ENCODE assay signal across 8 cellular contexts in the genomic region with DNA sequence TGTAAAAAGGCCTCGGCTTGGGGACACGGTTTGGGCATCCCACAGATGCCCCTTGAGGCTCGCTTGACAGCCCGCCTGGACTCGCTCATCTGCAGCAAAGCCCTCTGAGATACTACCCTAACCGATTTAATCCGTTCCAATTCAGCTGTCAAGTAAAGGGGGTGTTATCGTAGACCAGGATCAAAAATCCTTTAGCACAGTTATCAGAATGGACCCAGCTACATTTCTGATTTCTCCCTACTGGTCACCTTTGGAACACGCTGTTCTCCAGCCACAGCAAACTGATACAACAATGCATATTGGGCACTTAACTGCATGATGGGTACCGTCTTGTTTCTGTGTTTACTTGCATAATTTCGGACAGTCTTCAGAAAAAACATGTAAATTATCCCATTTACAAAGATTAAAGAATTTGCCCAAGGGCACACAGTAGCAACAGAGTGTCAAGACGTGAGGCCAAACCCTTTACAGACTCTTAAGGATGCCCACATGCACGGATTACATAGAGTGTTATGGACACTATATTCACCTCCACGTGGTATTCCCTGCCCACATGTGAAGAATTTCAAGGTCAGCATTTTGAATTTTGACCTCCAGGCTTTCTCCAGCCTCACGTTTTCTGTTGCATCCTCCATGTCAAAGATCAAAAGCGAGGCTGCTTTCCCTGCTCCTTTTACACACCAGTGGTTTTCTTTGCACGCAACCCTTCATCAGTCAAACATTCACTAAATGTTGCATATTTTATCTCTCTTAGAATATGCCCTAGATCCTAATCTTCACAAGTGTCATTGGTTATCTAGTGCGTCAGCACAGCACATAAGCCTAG. TPM values are rescaled to one million over a fixed set of nuclear protein-coding genes. Genes with fewer than 3 reads are reported as not detected.
DNase-seq lines count a peak whose midpoint lies in the region; ATAC-seq, FAIRE-seq and TF ChIP-seq lines count a peak whose summit lies in the region.

No MANE protein-coding gene starts in this region.

- peak; percentile 2 for DNase-seq in NCI-H146 (lab: John Stamatoyannopoulos, UW)
- no peak for DNase-seq in NCI-H146 treated with DMSO at 0.1 percent for 48 hours (lab: John Stamatoyannopoulos, UW; ENCODE audit: unreplicated experiment)
- DNase-seq in hepatocyte (ENCODE audit: low spot score) = no peak
- no peak for DNase-seq in small intestine
- DNase-seq in WERI-Rb-1 = no peak
- no peak for DNase-seq in NCI-H1436 (lab: John Stamatoyannopoulos, UW)

- peaks cover 7% of the 10 kb centered on the region for H4K20me1 ChIP-seq in hepatocyte (ENCODE audit: insufficient read depth, poor library complexity, severe bottlenecking)

- H3K27ac ChIP-seq in hepatocyte = peak overlapping the region; percentile 99
- peak overlapping the region; percentile 99 for H3K27ac ChIP-seq in small intestine (ENCODE audit: low read depth in 1 of 2, low read length in 1 of 2)
- no peak overlapping the region for H3K27ac ChIP-seq in WERI-Rb-1

- H3K9me2 ChIP-seq in hepatocyte (replicated peaks; ENCODE audit: insufficient read depth) = no peaks in the 10 kb centered on the region

- no peak for FAIRE-seq in small intestine (lab: Jason Lieb, UNC)

- WGBS in hepatocyte (ENCODE audit: low lambda C conversion rate, missing lambda C conversion rate) = 46% methylated on average over 18 of the region's 18 CpGs
- 59 to 75% (median 63%) methylated on average over 18 of the region's 18 CpGs for WGBS in small intestine, 3 donors

- H3K27me3 ChIP-seq in hepatocyte (no peaks in the 10 kb centered on the region), small intestine (ENCODE audit: control insufficient read depth in 2 of 2, insufficient read depth in 2 of 2, low read length in 2 of 2) (no peaks in the 10 kb centered on the region), WERI-Rb-1 (ENCODE audit: insufficient read depth, low read depth, severe bottlenecking) (peaks cover 7% of the 10 kb centered on the region)

- H3K4me3 ChIP-seq in WI38 (ENCODE audit: low read depth, low read length) = peak overlapping the region; percentile 98
- H3K4me3 ChIP-seq in hepatocyte = peak overlapping the region; percentile 72
- peak overlapping the region in 1 of 2 donors; percentile 73 for H3K4me3 ChIP-seq in small intestine (ENCODE audit: low read depth in 1 of 2, low read length in 2 of 2)
- H3K4me3 ChIP-seq in WERI-Rb-1 (ENCODE audit: low read depth, low read length) = no peak overlapping the region

- peaks cover 38% of the 10 kb centered on the region for H3K79me2 ChIP-seq in hepatocyte

- peak overlapping the region; percentile 78 for H3K4me2 ChIP-seq in hepatocyte

- H3K9me3 ChIP-seq in hepatocyte (ENCODE audit: low read depth) (no peaks in the 10 kb centered on the region), small intestine (ENCODE audit: control insufficient read depth, low read depth) (no peaks in the 10 kb centered on the region), WERI-Rb-1 (ENCODE audit: severe bottlenecking) (no peaks in the 10 kb centered on the region)

- no peaks in the 10 kb centered on the region for H3K36me3 ChIP-seq in hepatocyte (replicated peaks; ENCODE audit: insufficient read depth, low read depth)
- no peaks in the 10 kb centered on the region for H3K36me3 ChIP-seq in small intestine (ENCODE audit: control insufficient read depth in 2 of 2, insufficient read depth in 2 of 2, low read length in 2 of 2)
- H3K36me3 ChIP-seq in WERI-Rb-1 = no peaks in the 10 kb centered on the region

- TF ChIP-seq CTCF in WI38 (IDR thresholded peaks at IDR 0.05; ENCODE audit: low read depth, low read length) = no peak
- TF ChIP-seq CTCF in hepatocyte (IDR thresholded peaks at IDR 0.05; ENCODE audit: poor library complexity) = peak; percentile 10
- TF ChIP-seq CTCF in WERI-Rb-1 (IDR thresholded peaks at IDR 0.05; ENCODE audit: low read depth, low read length) = no peak

- H3K4me1 ChIP-seq in hepatocyte (ENCODE audit: insufficient read depth) (peaks cover 19% of the 10 kb centered on the region), small intestine (ENCODE audit: control insufficient read depth in 2 of 2, insufficient read depth in 1 of 2, low read depth in 1 of 2, low read length in 1 of 2) (peaks cover 0 to 6% of the 10 kb centered on the region in 2 donors)

- no peak for ATAC-seq in HG02763 (IDR thresholded peaks at IDR 0.05; ENCODE audit: unreplicated experiment)

- no peak overlapping the region for H2AFZ ChIP-seq in hepatocyte

RNA-seq across cellular contexts. Expression of gene DUSP6, which starts 3.2 kb away (rescaled TPM):
- 52.5 and 55.4 TPM in 2 replicates for total RNA-seq in hepatocyte
- 41.5 and 51.8 TPM in 2 replicates for polyA plus RNA-seq in hepatocyte
- 10 to 100 TPM; 10.3 to 28.2 (median 20.0) TPM for polyA plus RNA-seq in small intestine
